ENCODE assay signal across 8 cellular contexts in genomic region chr17:34580685-34581445, GRCh38. TPM values are rescaled to one million over a fixed set of nuclear protein-coding genes. Genes with fewer than 3 reads are reported as not detected.
A peak's percentile ranks its signal among the peaks of the same experiment; 100 is the strongest.
DNase-seq lines count a peak whose midpoint lies in the region; ATAC-seq and TF ChIP-seq lines count a peak whose summit lies in the region.

No MANE protein-coding gene starts in this region.

- POLR2A ChIA-PET in naive thymus-derived CD8-positive, alpha-beta T cell (lab: Charles Lee), result interaction anchor here (0.6 kb wide), 1 partner anchor 14 kb away, joined by 4 read pairs; no protein-coding TSS in a partner anchor

- peak in 1 of 2 experiments; percentile 51 for TF ChIP-seq CTCF in brain (conservative IDR thresholded peaks at IDR 0.05)

- H3K4me3 Mint-ChIP-seq in brain, result peak overlapping the region; percentile 84 to 94 (median 90)
- H3K4me3 Mint-ChIP-seq in naive thymus-derived CD8-positive, alpha-beta T cell, result peak overlapping the region; percentile 36 to 93 (median 72)

- peak; percentile 41 for DNase-seq in stimulated activated CD4-positive, alpha-beta T cell treated with anti-CD3 and anti-CD28 coated beads, Interleukin-15, amount 100 ng/mL, for 24 hours
- DNase-seq in stimulated activated CD4-positive, alpha-beta T cell treated with anti-CD3 and anti-CD28 coated beads, Interleukin-1b, Interleukin-23, amount 100 ng/mL, for 48 hours, result no peak
- DNase-seq in naive thymus-derived CD8-positive, alpha-beta T cell, result no peak
- no peak for DNase-seq in DMS53 treated with DMSO at 0.1 percent for 48 hours (lab: John Stamatoyannopoulos, UW; ENCODE audit: unreplicated experiment)

- H3K27ac Mint-ChIP-seq in brain, result peak overlapping the region in 2 of 5 experiments; percentile 66 to 69
- H3K27ac Mint-ChIP-seq in naive thymus-derived CD8-positive, alpha-beta T cell, result no peak overlapping the region

- no peaks in the 10 kb centered on the region for H3K36me3 Mint-ChIP-seq in brain
- peaks cover 0 to 3% (median 0%) of the 10 kb centered on the region in 3 donors for H3K36me3 Mint-ChIP-seq in naive thymus-derived CD8-positive, alpha-beta T cell

- H3K27me3 Mint-ChIP-seq in brain, result peaks cover 90% of the 10 kb centered on the region
- peaks cover 39 to 83% (median 61%) of the 10 kb centered on the region in 5 donors for H3K27me3 Mint-ChIP-seq in naive thymus-derived CD8-positive, alpha-beta T cell

- H3K4me1 Mint-ChIP-seq in brain, result peaks cover 40% of the 10 kb centered on the region
- peaks cover 6 to 27% (median 24%) of the 10 kb centered on the region in 4 donors for H3K4me1 Mint-ChIP-seq in naive thymus-derived CD8-positive, alpha-beta T cell

- peaks cover 0 to 2% (median 0%) of the 10 kb centered on the region in 5 experiments for H3K9me3 Mint-ChIP-seq in brain
- no peaks in the 10 kb centered on the region for H3K9me3 Mint-ChIP-seq in naive thymus-derived CD8-positive, alpha-beta T cell

- ATAC-seq in naive thymus-derived CD8-positive, alpha-beta T cell, result peak; percentile 39 to 47
- ATAC-seq in GM18867 (IDR thresholded peaks at IDR 0.05; ENCODE audit: unreplicated experiment), result no peak
- ATAC-seq in HG02678 (IDR thresholded peaks at IDR 0.05; ENCODE audit: unreplicated experiment), result no peak
- no peak for ATAC-seq in GM21360 (IDR thresholded peaks at IDR 0.05; ENCODE audit: unreplicated experiment)

RNA-seq across cellular contexts. Expression of gene TMEM132E, which starts 1.5 kb away (rescaled TPM):
- 5.6 TPM for polyA plus RNA-seq in brain (ENCODE audit: insufficient read depth, low read depth, low replicate concordance)
- total RNA-seq in naive thymus-derived CD8-positive, alpha-beta T cell, result under 1 TPM; 0.49 to 0.60 TPM
- under 1 TPM; 0.19 to 0.60 (median 0.48) TPM for polyA plus RNA-seq in naive thymus-derived CD8-positive, alpha-beta T cell

Comparison
In these comparisons a context has a peak if more than half of its experiments do, and no peak if none do; other contexts are left out.
1. ATAC-seq: peak in naive thymus-derived CD8-positive, alpha-beta T cell (2 of 2); none in GM18867 (single experiment), HG02678 (single experiment) and GM21360 (single experiment).